19 cellular contexts compared by ENCODE assay signal in genomic region chr17:21360048-21360447, GRCh38. TPM values are rescaled to one million over a fixed set of nuclear protein-coding genes. Genes with fewer than 3 reads are reported as not detected.
"Had no signal": no experiment of that assay in that cellular context is flagged by ENCODE, and none has a peak within 500 bp of the region (broad histone marks: within the 10 kb centered on the region; RNA-seq: fewer than 3 reads in every experiment).

No MANE protein-coding gene starts in this region.

- H3K27ac Mint-ChIP-seq: activated CD4-positive, alpha-beta T cell treated with anti-CD3 and anti-CD28 coated beads, Interleukin-2, amount 10 ng/mL, durations not matched to agents 7 days and 5 days; activated naive CD8-positive, alpha-beta T cell treated with anti-CD3 and anti-CD28 coated beads for 36 hours had no signal

- H3K4me1 ChIP-seq: body of pancreas, foreskin keratinocyte, pancreas, sigmoid colon, upper lobe of right lung had no signal

- DNase-seq: activated CD4-positive, alpha-beta T cell treated with anti-CD3 and anti-CD28 coated beads, Interleukin-2, amount 10 ng/mL, durations not matched to agents 7 days and 5 days; activated CD4-positive, CD25-positive, alpha-beta regulatory T cell; activated naive CD8-positive, alpha-beta T cell treated with anti-CD3 and anti-CD28 coated beads for 36 hours; amygdala; body of pancreas; caudate nucleus; effector CD8-positive, alpha-beta T cell; foreskin keratinocyte; left colon; midbrain; sigmoid colon; spleen; stimulated activated CD4-positive, alpha-beta T cell treated with anti-CD3 and anti-CD28 coated beads, Interleukin-1b, Interleukin-23, amount 100 ng/mL, for 48 hours; T-helper 2 cell; upper lobe of right lung had no signal

- H3K27me3 ChIP-seq: body of pancreas, pancreas, sigmoid colon, spleen, upper lobe of right lung had no signal

- H3K9me3 Mint-ChIP-seq: activated CD4-positive, alpha-beta T cell treated with anti-CD3 and anti-CD28 coated beads, Interleukin-2, amount 10 ng/mL, durations not matched to agents 7 days and 5 days; activated naive CD8-positive, alpha-beta T cell treated with anti-CD3 and anti-CD28 coated beads for 36 hours had no signal

- H3K4me3 Mint-ChIP-seq: activated CD4-positive, alpha-beta T cell treated with anti-CD3 and anti-CD28 coated beads, Interleukin-2, amount 10 ng/mL, durations not matched to agents 7 days and 5 days; activated naive CD8-positive, alpha-beta T cell treated with anti-CD3 and anti-CD28 coated beads for 36 hours had no signal

- H3K36me3 Mint-ChIP-seq: activated naive CD8-positive, alpha-beta T cell treated with anti-CD3 and anti-CD28 coated beads for 36 hours had no signal

- H3K4me1 Mint-ChIP-seq: activated CD4-positive, alpha-beta T cell treated with anti-CD3 and anti-CD28 coated beads, Interleukin-2, amount 10 ng/mL, durations not matched to agents 7 days and 5 days; activated naive CD8-positive, alpha-beta T cell treated with anti-CD3 and anti-CD28 coated beads for 36 hours had no signal

- H3K36me3 ChIP-seq: pancreas, sigmoid colon, spleen, thoracic aorta, upper lobe of right lung had no signal

- H3K4me3 ChIP-seq: body of pancreas, coronary artery, lung, pancreas, sigmoid colon, spleen, thoracic aorta, upper lobe of right lung had no signal

- H3K27ac ChIP-seq: body of pancreas, foreskin keratinocyte, pancreas, sigmoid colon, spleen, thoracic aorta, upper lobe of right lung had no signal

- ATAC-seq: body of pancreas, foreskin keratinocyte, left colon, pancreas, upper lobe of right lung had no signal

- H3K27me3 Mint-ChIP-seq: activated CD4-positive, alpha-beta T cell treated with anti-CD3 and anti-CD28 coated beads, Interleukin-2, amount 10 ng/mL, durations not matched to agents 7 days and 5 days; activated naive CD8-positive, alpha-beta T cell treated with anti-CD3 and anti-CD28 coated beads for 36 hours had no signal

- H3K9me3 ChIP-seq: body of pancreas, pancreas, sigmoid colon, spleen, thoracic aorta, upper lobe of right lung had no signal

RNA-seq across cellular contexts. Expression of gene KCNJ12, which starts 16.1 kb away (rescaled TPM):
- total RNA-seq: activated CD4-positive, alpha-beta T cell treated with anti-CD3 and anti-CD28 coated beads, Interleukin-2, amount 10 ng/mL, durations not matched to agents 7 days and 5 days; activated naive CD8-positive, alpha-beta T cell treated with anti-CD3 and anti-CD28 coated beads for 36 hours had no signal
